22 cellular contexts compared by ENCODE assay signal in genomic region chr7:152737833-152738232, GRCh38. TPM values are rescaled to one million over a fixed set of nuclear protein-coding genes. Genes with fewer than 3 reads are reported as not detected.
DNase-seq lines count a peak whose midpoint lies in the region; ATAC-seq, FAIRE-seq and TF ChIP-seq lines count a peak whose summit lies in the region.
"Had no signal": no experiment of that assay in that cellular context is flagged by ENCODE, and none has a peak within 500 bp of the region (broad histone marks: within the 10 kb centered on the region; RNA-seq: fewer than 3 reads in every experiment).

No MANE protein-coding gene starts in this region.

- H2BK5ac ChIP-seq in IMR-90 (ENCODE audit: low read depth, low read length, poor library complexity, severe bottlenecking) = peak overlapping the region; percentile 68

- no peaks in the 10 kb centered on the region for H4K20me1 ChIP-seq in IMR-90 (ENCODE audit: insufficient read depth, low read length)
- H4K20me1 ChIP-seq: BLaER1 treated with 17β-estradiol and CSF1 and Interleukin-3, amounts not matched to agents 10 nM and 100 nM had no signal

- TF ChIP-seq POLR2A in IMR-90 (IDR thresholded peaks at IDR 0.05; ENCODE audit: low read depth, low read length) = no peak

- TF ChIP-seq CTCF in HEK293 (tag by site-specific recombination; IDR thresholded peaks at IDR 0.05) (no peak), IMR-90 (conservative IDR thresholded peaks at IDR 0.05; ENCODE audit: low read depth, low read length) (no peak), bronchial epithelial cell (IDR thresholded peaks at IDR 0.05; ENCODE audit: insufficient read depth, low read length, severe bottlenecking) (no peak)

- H3K27me3 ChIP-seq in IMR-90 (ENCODE audit: control insufficient read depth, insufficient read depth, low read length) (no peaks in the 10 kb centered on the region), bronchial epithelial cell (ENCODE audit: control insufficient read depth, insufficient read depth, low read length) (no peaks in the 10 kb centered on the region)
- H3K27me3 ChIP-seq: BE2C; BLaER1 treated with 17β-estradiol and CSF1 and Interleukin-3, amounts not matched to agents 10 nM and 100 nM had no signal

- no peaks in the 10 kb centered on the region for H3K9me1 ChIP-seq in IMR-90 (ENCODE audit: insufficient read depth, low read length)

- no peaks in the 10 kb centered on the region for H3K9me3 ChIP-seq in HEK293 (ENCODE audit: control insufficient read depth, insufficient read depth, low read depth, low read length)
- peaks cover 10% of the 10 kb centered on the region for H3K9me3 ChIP-seq in IMR-90 (ENCODE audit: control insufficient read depth, insufficient read depth, low read length)
- H3K9me3 ChIP-seq: BE2C had no signal

- no peak overlapping the region for H3K56ac ChIP-seq in IMR-90 (ENCODE audit: extremely low read depth, insufficient read depth, low read length)

- H2BK20ac ChIP-seq in IMR-90 (ENCODE audit: low read depth, low read length) = no peak overlapping the region

- no peak overlapping the region for H2AK5ac ChIP-seq in IMR-90 (ENCODE audit: low read depth, low read length)

- in situ Hi-C loops in IMR-90 (cut with MboI; ENCODE audit: low sequenced_read_pairs) = no loop called here

- FAIRE-seq in bronchial epithelial cell (lab: Jason Lieb, UNC) = peak; percentile 50
- FAIRE-seq: A549, D721Med, GM12891 had no signal

- no peak for TF ChIP-seq RAD21 in IMR-90 (IDR thresholded peaks at IDR 0.05; ENCODE audit: low read length)

- WGBS in IMR-90 (ENCODE audit: extremely low coverage in 2 of 2, insufficient read length in 1 of 2), 2 experiments = 37% methylated on average over 2 of the region's 4 CpGs; no CpG with 5 or more reads in 1 of the 2 experiments

- H3K23ac ChIP-seq in IMR-90 (ENCODE audit: low read depth, low read length) = no peak overlapping the region

- H3K36me3 ChIP-seq in HEK293 (ENCODE audit: control insufficient read depth in 2 of 2, insufficient read depth in 1 of 2, low read length in 2 of 2) = no peaks in the 10 kb centered on the region
- H3K36me3 ChIP-seq in IMR-90 (ENCODE audit: control insufficient read depth, insufficient read depth, low read length) = no peaks in the 10 kb centered on the region
- no peaks in the 10 kb centered on the region for H3K36me3 ChIP-seq in bronchial epithelial cell (ENCODE audit: control insufficient read depth, insufficient read depth, low read length)
- H3K36me3 ChIP-seq: BE2C had no signal

- dilution Hi-C loops in IMR-90 (cut with HindIII; ENCODE audit: low sequenced_read_pairs, unreplicated experiment) = no loop called here

- H2AFZ ChIP-seq in IMR-90 (replicated peaks; ENCODE audit: low read length, poor library complexity) = no peak overlapping the region

- intact Hi-C loops in IMR-90 (cut with micrococcal nuclease) = no loop called here

- H3K9ac ChIP-seq in IMR-90 (ENCODE audit: low read depth, low read length) = no peak overlapping the region
- H3K9ac ChIP-seq: BLaER1 treated with 17β-estradiol and CSF1 and Interleukin-3, amounts not matched to agents 10 nM and 100 nM had no signal

- no peak overlapping the region for H3K14ac ChIP-seq in IMR-90 (replicated peaks; ENCODE audit: low read depth, low read length)

- DNase-seq in IMR-90 (no peak), bronchial epithelial cell (ENCODE audit: low read depth) (no peak), EL (no peak), NCI-H2029 (lab: John Stamatoyannopoulos, UW) (no peak), NCI-H146 (lab: John Stamatoyannopoulos, UW) (no peak)
- DNase-seq: 8988T; ACHN; AML-193; BE2C; CD4-positive, alpha-beta T cell; CD8-positive, alpha-beta memory T cell; DMS 273 treated with DMSO at 0.1 percent for 48 hours; DMS79; GF-D8; GOT3; H7; HCEC 1CT had no signal

- H4K5ac ChIP-seq in IMR-90 (ENCODE audit: low read depth, low read length) = no peak overlapping the region

- H4K8ac ChIP-seq in IMR-90 (ENCODE audit: low read depth in 2 of 2, low read length in 2 of 2) = no peak overlapping the region

- no peak overlapping the region for H3K4me2 ChIP-seq in IMR-90 (ENCODE audit: low read depth, low read length)
- H3K4me2 ChIP-seq: A549; BLaER1 treated with 17β-estradiol and CSF1 and Interleukin-3, amounts not matched to agents 10 nM and 100 nM had no signal

- H2BK120ac ChIP-seq in IMR-90 (ENCODE audit: low read depth, low read length) = no peak overlapping the region

- no peak overlapping the region for H3K4ac ChIP-seq in IMR-90 (ENCODE audit: low read depth, low read length)

- H3K27ac ChIP-seq in HEK293 (ENCODE audit: extremely low read depth, low read depth, low read length) (no peak overlapping the region), IMR-90 (ENCODE audit: insufficient read depth, low read length) (no peak overlapping the region)
- H3K27ac ChIP-seq: A549; BLaER1 treated with 17β-estradiol and CSF1 and Interleukin-3, amounts not matched to agents 10 nM and 100 nM had no signal

- H4K91ac ChIP-seq in IMR-90 (ENCODE audit: insufficient read depth, low read depth, low read length) = no peak overlapping the region

- H3K79me1 ChIP-seq in IMR-90 (ENCODE audit: low read depth in 1 of 2, low read length in 2 of 2) = no peaks in the 10 kb centered on the region

- no TSS peak for BruUV-seq in IMR-90 (replicated peaks; lab: Mats Ljungman, UMichigan)

- no peak overlapping the region for H2BK15ac ChIP-seq in IMR-90 (ENCODE audit: low read depth, low read length)

- POLR2A ChIA-PET in HEK293 (lab: Yijun Ruan, JAX) = no interaction called here
- POLR2A ChIA-PET in IMR-90 (lab: Charles Lee; ENCODE audit: unreplicated experiment) = no interaction called here

- no peak for ATAC-seq in IMR-90 (ENCODE audit: low read depth)
- ATAC-seq: A549 had no signal

- CTCF ChIA-PET in HEK293 (lab: Yijun Ruan, JAX) = no interaction called here
- CTCF ChIA-PET in IMR-90 (lab: Yijun Ruan, JAX) = no interaction called here

- H3K18ac ChIP-seq in IMR-90 (ENCODE audit: low read depth, low read length) = no peak overlapping the region

- H3K4me3 ChIP-seq in HEK293 (ENCODE audit: low read depth, low read length) (no peak overlapping the region), IMR-90 (ENCODE audit: insufficient read depth, low read depth, low read length) (no peak overlapping the region), bronchial epithelial cell (ENCODE audit: low read depth, low read length) (no peak overlapping the region)
- H3K4me3 ChIP-seq: A549; BLaER1 treated with 17β-estradiol and CSF1 and Interleukin-3, amounts not matched to agents 10 nM and 100 nM had no signal

- H2AK9ac ChIP-seq in IMR-90 (replicated peaks; ENCODE audit: low read depth, low read length, poor library complexity) = no peak overlapping the region

- H3K4me1 ChIP-seq in HEK293 (ENCODE audit: control insufficient read depth, insufficient read depth, low read length) = no peaks in the 10 kb centered on the region
- peaks cover 3% of the 10 kb centered on the region; the same call in 1 of the 2 replicates for H3K4me1 ChIP-seq in IMR-90 (ENCODE audit: control insufficient read depth, insufficient read depth, low read length)
- H3K4me1 ChIP-seq: A549; BE2C; BLaER1 treated with 17β-estradiol and CSF1 and Interleukin-3, amounts not matched to agents 10 nM and 100 nM had no signal

TF ChIP-seq in HEK293, 187 proteins besides CTCF, POLR2A, EP300 and RAD21 (continues in another document):
- peak; percentile 78 for TF ChIP-seq ZSCAN4 (tag by site-specific recombination; IDR thresholded peaks at IDR 0.05)

TF ChIP-seq in IMR-90, 13 proteins besides CTCF, POLR2A, EP300 and RAD21:
- TF ChIP-seq MAFK (IDR thresholded peaks at IDR 0.05; ENCODE audit: low read depth, low read length) = no peak
- no peak for TF ChIP-seq RCOR1 (IDR thresholded peaks at IDR 0.05; ENCODE audit: insufficient replicate concordance, low read length)
- no peak for TF ChIP-seq NFE2L2 (IDR thresholded peaks at IDR 0.05; ENCODE audit: low read depth, low read length)
- no peak for TF ChIP-seq FOS (IDR thresholded peaks at IDR 0.05; ENCODE audit: low read depth, low read length)
- no peak for TF ChIP-seq BHLHE40 (IDR thresholded peaks at IDR 0.05; ENCODE audit: low read depth, low read length)
- TF ChIP-seq ELK1 (IDR thresholded peaks at IDR 0.05; ENCODE audit: borderline replicate concordance, low read depth, low read length) = no peak
- TF ChIP-seq SMC3 (IDR thresholded peaks at IDR 0.05; ENCODE audit: low read depth, low read length) = no peak

RNA-seq across cellular contexts. Expression of gene ACTR3B, which starts 21.7 kb away (rescaled TPM):
- total RNA-seq in IMR-90 (2012; rRNA removed) (3.0 and 4.2 TPM in 2 replicates), bronchial epithelial cell (6.1 and 7.3 TPM in 2 replicates)
- polyA plus RNA-seq in IMR-90 (2012; rRNA removed) = 5.0 and 6.1 TPM in 2 replicates
- polyA plus RNA-seq in IMR-90 (2012; cell fraction: cytosol; rRNA removed) = 5.0 and 7.5 TPM in 2 replicates
- polyA plus RNA-seq in IMR-90 (2012; cell fraction: nucleus; rRNA removed; ENCODE audit: low replicate concordance) = 8.2 and 13.0 TPM in 2 replicates
